19 cellular contexts compared by ENCODE assay signal in the genomic region with DNA sequence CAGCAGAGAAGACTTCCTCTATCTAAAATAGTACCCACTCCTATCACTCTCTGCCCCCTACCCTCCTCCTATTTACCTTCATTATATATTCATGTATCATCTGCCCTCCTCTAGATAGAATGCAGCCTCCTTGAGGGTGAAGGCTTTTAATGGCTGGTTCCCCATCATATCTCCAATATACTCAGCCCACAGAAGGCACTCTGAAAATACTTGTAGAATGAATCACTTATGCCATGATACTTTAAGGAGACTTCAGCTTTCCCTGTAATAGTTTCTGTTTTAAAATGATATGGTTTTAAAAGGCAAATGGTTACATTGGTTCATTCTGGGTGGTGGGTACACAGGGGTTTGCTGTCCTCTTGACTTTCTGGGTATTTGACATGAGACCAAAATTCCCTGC. TPM values are rescaled to one million over a fixed set of nuclear protein-coding genes. Genes with fewer than 3 reads are reported as not detected.
DNase-seq lines count a peak whose midpoint lies in the region; ATAC-seq, FAIRE-seq and TF ChIP-seq lines count a peak whose summit lies in the region.
"Had no signal": no experiment of that assay in that cellular context is flagged by ENCODE, and none has a peak within 500 bp of the region (broad histone marks: within the 10 kb centered on the region; RNA-seq: fewer than 3 reads in every experiment).

No MANE protein-coding gene starts in this region.

- DNase-seq in A172 (ENCODE audit: low spot score) (peak; percentile 8), ELR (ENCODE audit: low read depth) (peak; percentile 12), astrocyte (ENCODE audit: low read depth) (peak; percentile 20), kidney tubule cell (ENCODE audit: low spot score) (peak; percentile 41), NCI-H526 (lab: John Stamatoyannopoulos, UW) (no peak), kidney (no peak)
- no peak for DNase-seq in stimulated activated CD4-positive, alpha-beta T cell treated with anti-CD3 and anti-CD28 coated beads, Interleukin-4, amount 100 ng/mL, for 4 hours
- DNase-seq: AML-193, COR-L47, DMS153, KG1, MG63, NCI-H1092, NCI-H510A treated with DMSO at 0.1 percent for 48 hours had no signal

- no peak overlapping the region for H3K4me3 ChIP-seq in astrocyte (ENCODE audit: insufficient read depth, low read depth, low read length)
- H3K4me3 ChIP-seq in kidney (ENCODE audit: low read length in 2 of 2): no peak overlapping the region
- H3K4me3 ChIP-seq: HAP-1, MG63 had no signal

- H3K27ac Mint-ChIP-seq in astrocyte (ENCODE audit: unreplicated experiment): no peak overlapping the region
- H3K27ac Mint-ChIP-seq: CD14-positive monocyte had no signal

- no peaks in the 10 kb centered on the region for H4K20me1 ChIP-seq in astrocyte (ENCODE audit: insufficient read depth, low read length)

- H3K36me3 ChIP-seq in astrocyte (ENCODE audit: insufficient read depth, low read length) (no peaks in the 10 kb centered on the region), kidney (ENCODE audit: control insufficient read depth in 1 of 2, insufficient read depth in 2 of 2, low read length in 2 of 2) (no peaks in the 10 kb centered on the region)
- H3K36me3 ChIP-seq: HAP-1, MG63 had no signal

- H3K4me3 Mint-ChIP-seq in astrocyte (ENCODE audit: unreplicated experiment): no peak overlapping the region
- H3K4me3 Mint-ChIP-seq: CD14-positive monocyte had no signal

- no peak overlapping the region for H2AFZ ChIP-seq in astrocyte (ENCODE audit: low read depth, low read length)

- no peak for ATAC-seq in HG03039 (IDR thresholded peaks at IDR 0.05; ENCODE audit: unreplicated experiment)
- ATAC-seq: Right ventricle myocardium inferior had no signal

- no peaks in the 10 kb centered on the region for H3K79me2 ChIP-seq in astrocyte (ENCODE audit: insufficient read depth, low read length)

- intact Hi-C loops in kidney (cut with DNase I): no loop called here

- H3K4me1 ChIP-seq in astrocyte (ENCODE audit: insufficient read depth, low read length): no peaks in the 10 kb centered on the region
- no peaks in the 10 kb centered on the region for H3K4me1 ChIP-seq in kidney (ENCODE audit: control insufficient read depth in 1 of 2, insufficient read depth in 1 of 2, low read depth in 1 of 2, low read length in 2 of 2)
- H3K4me1 ChIP-seq: HAP-1 had no signal

- no peaks in the 10 kb centered on the region for H3K27me3 ChIP-seq in astrocyte (ENCODE audit: insufficient read depth, low read length)
- H3K27me3 ChIP-seq: MG63 had no signal

- H3K36me3 Mint-ChIP-seq in astrocyte (ENCODE audit: low read depth, unreplicated experiment): no peaks in the 10 kb centered on the region
- H3K36me3 Mint-ChIP-seq: CD14-positive monocyte had no signal

- peaks cover 2% of the 10 kb centered on the region for H3K9me3 Mint-ChIP-seq in astrocyte (ENCODE audit: unreplicated experiment)

- H3K4me1 Mint-ChIP-seq in astrocyte (ENCODE audit: low read depth, unreplicated experiment): peaks cover 4% of the 10 kb centered on the region
- H3K4me1 Mint-ChIP-seq: CD14-positive monocyte had no signal

- peak overlapping the region; percentile 10 for H3K4me2 ChIP-seq in astrocyte (ENCODE audit: low read length)

- peaks cover 12% of the 10 kb centered on the region for H3K27me3 Mint-ChIP-seq in astrocyte (ENCODE audit: low read depth, unreplicated experiment)

- FAIRE-seq in astrocyte (lab: Jason Lieb, UNC) (no peak), kidney (lab: Jason Lieb, UNC) (no peak)
- FAIRE-seq: A204.1 had no signal

- H3K9ac ChIP-seq in astrocyte (ENCODE audit: low read length) (no peak overlapping the region), kidney (ENCODE audit: low read length in 2 of 2) (no peak overlapping the region)

- H3K27ac ChIP-seq in astrocyte (ENCODE audit: low read depth, low read length) (no peak overlapping the region), kidney (ENCODE audit: low read depth in 2 of 2, low read length in 2 of 2) (no peak overlapping the region)

- H3K9me3 ChIP-seq in astrocyte (ENCODE audit: insufficient read depth, low read depth, low read length) (no peaks in the 10 kb centered on the region), kidney (ENCODE audit: control insufficient read depth in 1 of 2, low read length in 2 of 2) (no peaks in the 10 kb centered on the region)
- H3K9me3 ChIP-seq: HAP-1, MG63 had no signal

- TF ChIP-seq CTCF in astrocyte (IDR thresholded peaks at IDR 0.05; ENCODE audit: insufficient read depth, low read depth, low read length) (no peak), kidney (IDR thresholded peaks at IDR 0.05; ENCODE audit: borderline replicate concordance, extremely low read depth, insufficient read depth) (no peak)

RNA-seq across cellular contexts. Expression of a gene that starts 25.3 kb away (rescaled TPM):
- total RNA-seq in A172 (2014; rRNA removed; shearing (Covaris generic)): 21.3 and 38.0 TPM in 2 replicates
- total RNA-seq in astrocyte (12.7 and 24.2 TPM in 2 replicates), kidney (22.3 TPM)
- 3.0 TPM for polyA plus RNA-seq in kidney (ENCODE audit: insufficient read depth, low read depth, low replicate concordance)
- polyA plus RNA-seq: CD14-positive monocyte had no signal

Comparison
In these comparisons a context has a peak if more than half of its experiments do, and no peak if none do; other contexts are left out.
1. DNase-seq: peak in A172 (single experiment), ELR (single experiment), astrocyte (single experiment) and kidney tubule cell (single experiment); none in stimulated activated CD4-positive, alpha-beta T cell treated with anti-CD3 and anti-CD28 coated beads, Interleukin-4, amount 100 ng/mL, for 4 hours (0 of 2), NCI-H526 (0 of 2) and kidney (single experiment).